Comparison of ENCODE assay signal across 8 cellular contexts in the genomic region with DNA sequence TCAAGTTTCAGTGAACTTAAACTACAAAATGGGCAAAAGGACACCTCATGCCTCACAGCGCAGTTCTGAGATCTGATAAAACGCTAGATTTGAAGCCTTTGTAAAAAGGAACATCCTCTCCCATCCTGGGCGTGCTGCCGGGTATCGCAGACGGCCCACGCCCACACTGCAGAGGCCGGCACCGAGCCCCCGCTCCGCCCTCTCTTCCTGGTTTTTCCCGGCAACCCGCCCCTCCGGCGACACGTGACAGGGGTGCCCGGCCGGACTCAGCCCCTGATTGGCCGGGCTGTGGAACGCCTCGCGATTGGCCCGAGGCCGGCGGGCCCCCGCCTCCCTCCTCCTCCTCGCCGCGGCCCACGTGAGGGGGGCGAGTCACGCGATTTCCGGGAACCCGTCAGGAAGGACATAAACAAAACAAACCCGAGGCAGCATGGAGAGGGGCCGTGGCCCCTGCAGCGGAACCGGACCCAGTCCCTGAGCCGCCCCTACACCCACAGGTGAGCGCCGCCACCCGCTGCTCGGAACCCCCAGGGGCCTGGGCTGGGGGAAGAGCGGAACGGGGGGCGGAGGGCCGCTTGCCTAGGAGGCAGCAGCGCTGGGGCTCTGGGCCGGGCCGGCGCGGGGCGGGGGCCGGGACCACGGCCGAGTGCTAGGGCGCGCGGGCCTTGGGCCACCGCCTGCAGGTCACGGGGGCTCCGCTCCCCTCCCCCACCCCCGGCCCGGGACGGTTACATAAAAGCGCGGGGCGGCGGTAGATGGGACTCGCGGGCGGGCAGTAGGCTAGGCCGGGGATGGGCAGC. TPM values are rescaled to one million over a fixed set of nuclear protein-coding genes. Genes with fewer than 3 reads are reported as not detected.
DNase-seq lines count a peak whose midpoint lies in the region; ATAC-seq and TF ChIP-seq lines count a peak whose summit lies in the region.

A gene with protein sequence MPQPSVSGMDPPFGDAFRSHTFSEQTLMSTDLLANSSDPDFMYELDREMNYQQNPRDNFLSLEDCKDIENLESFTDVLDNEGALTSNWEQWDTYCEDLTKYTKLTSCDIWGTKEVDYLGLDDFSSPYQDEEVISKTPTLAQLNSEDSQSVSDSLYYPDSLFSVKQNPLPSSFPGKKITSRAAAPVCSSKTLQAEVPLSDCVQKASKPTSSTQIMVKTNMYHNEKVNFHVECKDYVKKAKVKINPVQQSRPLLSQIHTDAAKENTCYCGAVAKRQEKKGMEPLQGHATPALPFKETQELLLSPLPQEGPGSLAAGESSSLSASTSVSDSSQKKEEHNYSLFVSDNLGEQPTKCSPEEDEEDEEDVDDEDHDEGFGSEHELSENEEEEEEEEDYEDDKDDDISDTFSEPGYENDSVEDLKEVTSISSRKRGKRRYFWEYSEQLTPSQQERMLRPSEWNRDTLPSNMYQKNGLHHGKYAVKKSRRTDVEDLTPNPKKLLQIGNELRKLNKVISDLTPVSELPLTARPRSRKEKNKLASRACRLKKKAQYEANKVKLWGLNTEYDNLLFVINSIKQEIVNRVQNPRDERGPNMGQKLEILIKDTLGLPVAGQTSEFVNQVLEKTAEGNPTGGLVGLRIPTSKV (plus strand): TSS at position 370 of the 800 bp plus-strand sequence. CDS start 24,424 bp downstream, outside the sequence.

- peak within 1 kb of the TSS; percentile 93 for H3K4me3 Mint-ChIP-seq in chondrocyte (ENCODE audit: unreplicated experiment)

- H3K4me1 Mint-ChIP-seq in chondrocyte (ENCODE audit: low read depth): peaks cover 28% of the 10 kb centered on the region

- no peaks in the 10 kb centered on the region for H3K36me3 ChIP-seq in BJ (ENCODE audit: control insufficient read depth, insufficient read depth, low read length)

- CTCF ChIA-PET in BJ (lab: Yijun Ruan, JAX): interaction anchor here (1.1 kb wide), 1 partner anchor 341 kb away, joined by 4 read pairs; no protein-coding TSS in a partner anchor

- H3K27me3 Mint-ChIP-seq in chondrocyte (ENCODE audit: low read depth): no peaks in the 10 kb centered on the region

- peak; percentile 73 for ATAC-seq in HG03457 (IDR thresholded peaks at IDR 0.05; ENCODE audit: unreplicated experiment)

- H3K36me3 Mint-ChIP-seq in chondrocyte (ENCODE audit: low read depth): no peaks in the 10 kb centered on the region

- DNase-seq in BJ (ENCODE audit: low read depth) (peak; percentile 76), GM19240 (ENCODE audit: insufficient read length, low spot score) (peak; percentile 90), NCI-H524 (lab: John Stamatoyannopoulos, UW) (peak; percentile 82 to 94), chondrocyte (ENCODE audit: low spot score) (peak; percentile 99), kidney glomerular epithelial cell (lab: John Stamatoyannopoulos, UW) (peak; percentile 89)
- DNase-seq in activated CD4-positive, alpha-beta T cell treated with anti-CD3 and anti-CD28 coated beads for 24 hours (ENCODE audit: low read depth in 2 of 2): peak; percentile 92 to 94
- peak; percentile 94 to 96 for DNase-seq in stimulated activated CD4-positive, alpha-beta T cell treated with anti-CD3 and anti-CD28 coated beads, Interleukin-15, amount 100 ng/mL, for 48 hours (ENCODE audit: low read depth in 2 of 2)

- H3K4me3 ChIP-seq in BJ (ENCODE audit: low read depth, low read length): peak within 1 kb of the TSS; percentile 71

- no peaks in the 10 kb centered on the region for H3K27me3 ChIP-seq in BJ (ENCODE audit: control insufficient read depth, insufficient read depth, low read length)

- H3K27ac Mint-ChIP-seq in chondrocyte (ENCODE audit: unreplicated experiment): peak within 1 kb of the TSS; percentile 97

- no peak for TF ChIP-seq CTCF in BJ (IDR thresholded peaks at IDR 0.05; ENCODE audit: insufficient read depth, low read depth, low read length)
- TF ChIP-seq CTCF in chondrocyte (IDR thresholded peaks at IDR 0.05): no peak

- POLR2A ChIA-PET in BJ (lab: Charles Lee): interaction anchor here (0.6 kb wide), 1 partner anchor 254 kb away, joined by 3 read pairs; no protein-coding TSS in a partner anchor

- no peaks in the 10 kb centered on the region for H3K9me3 Mint-ChIP-seq in chondrocyte (ENCODE audit: low read depth)

RNA-seq across cellular contexts. Expression of the gene that starts here (rescaled TPM):
- polyA plus RNA-seq in BJ (2011; rRNA removed): 11.2 and 18.2 TPM in 2 replicates
- polyA minus RNA-seq in BJ (2011; rRNA and poly(A)+ RNA removed): 16.8 and 23.9 TPM in 2 replicates
- total RNA-seq in chondrocyte: 13.2 to 14.9 TPM (median 14.7 TPM) in 3 replicates

Comparison
In these comparisons a context has a peak if more than half of its experiments do, and no peak if none do; other contexts are left out.
1. Peak in every context shown above with its lines: DNase-seq, ATAC-seq and H3K4me3 ChIP-seq.